ENCODE assay signal across 9 cellular contexts in the genomic region with DNA sequence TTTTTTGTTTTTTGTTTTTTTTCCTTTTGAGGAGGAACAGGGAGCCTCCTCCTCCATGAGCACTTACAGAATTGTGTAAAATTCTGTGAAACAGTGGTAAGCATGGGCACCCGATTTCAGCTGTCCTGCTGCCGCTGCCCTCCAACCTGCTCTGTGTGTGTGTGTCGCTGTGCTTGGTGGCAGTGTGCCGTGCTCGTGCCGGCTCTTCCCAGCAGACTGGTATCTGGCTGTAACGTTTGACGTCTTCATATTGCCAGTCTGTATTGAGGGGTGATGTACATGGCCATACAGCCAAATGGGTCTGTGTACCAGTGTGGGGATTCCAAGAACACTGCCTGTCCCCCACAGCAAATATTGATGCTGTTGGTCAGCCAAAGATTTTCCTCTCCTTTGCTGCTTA.
DNase-seq lines count a peak whose midpoint lies in the region; ATAC-seq and TF ChIP-seq lines count a peak whose summit lies in the region.
"Had no signal": no experiment of that assay in that cellular context is flagged by ENCODE, and none has a peak within 500 bp of the region (broad histone marks: within the 10 kb centered on the region; RNA-seq: fewer than 3 reads in every experiment).

No MANE protein-coding gene starts in this region.

- WGBS in mesodermal cell (ENCODE audit: insufficient coverage in 2 of 2), 2 experiments, result 96 to 100% methylated on average over 1 to 4 of the region's 8 CpGs
- 72% methylated on average over 8 of the region's 8 CpGs for WGBS in urinary bladder
- WGBS in testis, 2 donors, result 86 to 91% methylated on average over 8 of the region's 8 CpGs
- WGBS in body of pancreas, 2 donors, result 87 to 91% methylated on average over 8 of the region's 8 CpGs

- TF ChIP-seq CTCF in testis (IDR thresholded peaks at IDR 0.05), result no peak
- TF ChIP-seq CTCF in body of pancreas (IDR thresholded peaks at IDR 0.05), result no peak

- H3K9me3 ChIP-seq in mesodermal cell (ENCODE audit: control insufficient read depth, low read length), result no peaks in the 10 kb centered on the region
- no peaks in the 10 kb centered on the region for H3K9me3 ChIP-seq in testis
- H3K9me3 ChIP-seq in body of pancreas, result no peaks in the 10 kb centered on the region

- H3K27me3 Mint-ChIP-seq in activated naive CD8-positive, alpha-beta T cell, result peaks cover 1% of the 10 kb centered on the region

- H3K4me3 ChIP-seq in mesodermal cell (ENCODE audit: extremely low read depth, insufficient read depth, low read length, poor library complexity, severe bottlenecking), result no peak overlapping the region
- no peak overlapping the region for H3K4me3 ChIP-seq in urinary bladder (ENCODE audit: low read depth, low read length)
- H3K4me3 ChIP-seq in testis, result no peak overlapping the region
- H3K4me3 ChIP-seq in body of pancreas, result no peak overlapping the region

- no peaks in the 10 kb centered on the region for H3K27me3 ChIP-seq in testis
- no peaks in the 10 kb centered on the region for H3K27me3 ChIP-seq in body of pancreas

- TF ChIP-seq POLR2A in testis (IDR thresholded peaks at IDR 0.05) (no peak), body of pancreas (IDR thresholded peaks at IDR 0.05) (no peak)

- H3K9me3 Mint-ChIP-seq in activated naive CD4-positive, alpha-beta T cell treated with anti-CD3 and anti-CD28 coated beads, Interleukin-2, amount 50 U/mL, for 72 hours, result peaks cover 0 to 5% of the 10 kb centered on the region in 2 donors
- no peaks in the 10 kb centered on the region for H3K9me3 Mint-ChIP-seq in activated naive CD8-positive, alpha-beta T cell (ENCODE audit: low read depth)

- peak overlapping the region; percentile 10 to 92 for H3K27ac Mint-ChIP-seq in activated naive CD4-positive, alpha-beta T cell treated with anti-CD3 and anti-CD28 coated beads, Interleukin-2, amount 50 U/mL, for 72 hours
- H3K27ac Mint-ChIP-seq in activated naive CD8-positive, alpha-beta T cell, result peak overlapping the region; percentile 80

- H3K27ac ChIP-seq in mesodermal cell (ENCODE audit: low read depth, low read length, severe bottlenecking), result peak overlapping the region; percentile 90
- H3K27ac ChIP-seq in urinary bladder (ENCODE audit: low read depth), result peak overlapping the region; percentile 31
- H3K27ac ChIP-seq in testis, result no peak overlapping the region
- H3K27ac ChIP-seq in body of pancreas, result no peak overlapping the region

- peaks cover 22% of the 10 kb centered on the region for H3K4me1 Mint-ChIP-seq in activated naive CD8-positive, alpha-beta T cell (ENCODE audit: low read depth)

- H3K4me1 ChIP-seq in mesodermal cell (ENCODE audit: control insufficient read depth, insufficient read depth, low read length, poor library complexity, severe bottlenecking) (peaks cover 28% of the 10 kb centered on the region), urinary bladder (ENCODE audit: insufficient read depth) (no peaks in the 10 kb centered on the region), testis (peaks cover 3% of the 10 kb centered on the region), body of pancreas (no peaks in the 10 kb centered on the region)

- DNase-seq in activated naive CD4-positive, alpha-beta T cell treated with anti-CD3 and anti-CD28 coated beads, Interleukin-2, amount 50 U/mL, for 72 hours (ENCODE audit: low spot score in 2 of 2), result no peak
- DNase-seq in activated naive CD4-positive, alpha-beta T cell (lab: John Stamatoyannopoulos, UW), result no peak
- no peak for DNase-seq in testis
- no peak for DNase-seq in SK-N-DZ (ENCODE audit: low spot score)
- no peak for DNase-seq in body of pancreas
- DNase-seq: NCI-H1436 had no signal

- peak overlapping the region; percentile 36 for H3K4me3 Mint-ChIP-seq in activated naive CD8-positive, alpha-beta T cell

- intact Hi-C loops in testis (cut with DNase I; ENCODE audit: low total_unique reads), result no loop called here
- intact Hi-C loops in body of pancreas (cut with DNase I), result no loop called here

- ATAC-seq in activated naive CD4-positive, alpha-beta T cell treated with anti-CD3 and anti-CD28 coated beads, Interleukin-2, amount 50 U/mL, for 72 hours, result no peak
- no peak for ATAC-seq in body of pancreas

- H3K36me3 ChIP-seq in mesodermal cell (ENCODE audit: control insufficient read depth, insufficient read depth, low read length) (peaks cover 86% of the 10 kb centered on the region), urinary bladder (ENCODE audit: insufficient read depth) (peaks cover 2% of the 10 kb centered on the region), testis (ENCODE audit: low read depth, missing control alignments) (no peaks in the 10 kb centered on the region), body of pancreas (replicated peaks in 1 of 2; ENCODE audit: insufficient read depth in 1 of 2, low read depth in 2 of 2) (peaks cover 0 to 10% of the 10 kb centered on the region in 2 donors)

- H3K36me3 Mint-ChIP-seq in activated naive CD4-positive, alpha-beta T cell treated with anti-CD3 and anti-CD28 coated beads, Interleukin-2, amount 50 U/mL, for 72 hours, result peaks cover 0 to 7% of the 10 kb centered on the region in 2 donors
- H3K36me3 Mint-ChIP-seq in activated naive CD8-positive, alpha-beta T cell, result no peaks in the 10 kb centered on the region

Comparison
In these comparisons a context has a peak if more than half of its experiments do, and no peak if none do; other contexts are left out.
1. H3K27ac ChIP-seq: peak in mesodermal cell (single experiment) and urinary bladder (single experiment); none in testis (0 of 2) and body of pancreas (0 of 4).